In genomic region chr17:8288336-8289102, GRCh38 we compare ENCODE assay signal across 8 cellular contexts. TPM values are rescaled to one million over a fixed set of nuclear protein-coding genes. Genes with fewer than 3 reads are reported as not detected.
DNase-seq lines count a peak whose midpoint lies in the region; ATAC-seq and TF ChIP-seq lines count a peak whose summit lies in the region.

A gene with protein sequence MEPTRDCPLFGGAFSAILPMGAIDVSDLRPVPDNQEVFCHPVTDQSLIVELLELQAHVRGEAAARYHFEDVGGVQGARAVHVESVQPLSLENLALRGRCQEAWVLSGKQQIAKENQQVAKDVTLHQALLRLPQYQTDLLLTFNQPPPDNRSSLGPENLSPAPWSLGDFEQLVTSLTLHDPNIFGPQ (plus strand): TSS chr17:8288670. CDS start chr17:8288789, 119 bp downstream.

- H3K4me1 ChIP-seq in left lung = peaks cover 5 to 41% of the 10 kb centered on the region in 2 donors

- H3K27ac Mint-ChIP-seq in dendritic cell treated with granulocyte-macrophage colony-stimulating factor and Interleukin-4, amounts not matched to agents 40 ng/mL and 50 ng/mL, for 4 days = peak within 1 kb of the TSS; percentile 95

- intact Hi-C loops in dendritic cell treated with granulocyte-macrophage colony-stimulating factor and Interleukin-4, amounts not matched to agents 40 ng/mL and 50 ng/mL, for 4 days (cut with micrococcal nuclease) = loop anchor here (2.0 kb wide), 1 partner anchor 40 kb away; the partner anchor contains the start of genes CTC1 and PFAS
- intact Hi-C loops in left lung (cut with DNase I) = no loop called here

- H3K9me3 Mint-ChIP-seq in dendritic cell treated with granulocyte-macrophage colony-stimulating factor and Interleukin-4, amounts not matched to agents 40 ng/mL and 50 ng/mL, for 4 days = no peaks in the 10 kb centered on the region

- peak; percentile 84 for TF ChIP-seq POLR2A in GM18951 (IDR thresholded peaks at IDR 0.05; ENCODE audit: extremely low read depth, insufficient read depth, insufficient read length)

- peaks cover 70% of the 10 kb centered on the region for H3K4me1 Mint-ChIP-seq in dendritic cell treated with granulocyte-macrophage colony-stimulating factor and Interleukin-4, amounts not matched to agents 40 ng/mL and 50 ng/mL, for 4 days (ENCODE audit: low read depth)

- H3K27ac ChIP-seq in left lung = peak within 1 kb of the TSS; percentile 90 to 94

- H3K4me3 Mint-ChIP-seq in dendritic cell treated with granulocyte-macrophage colony-stimulating factor and Interleukin-4, amounts not matched to agents 40 ng/mL and 50 ng/mL, for 4 days = peak within 1 kb of the TSS; percentile 92

- H3K9me3 ChIP-seq in left lung = no peaks in the 10 kb centered on the region

- no peaks in the 10 kb centered on the region for H3K27me3 ChIP-seq in left lung

- in situ Hi-C loops in GM18951 (cut with MboI; ENCODE audit: low sequenced_read_pairs, unreplicated experiment) = no loop called here

- ATAC-seq in HG03354 (IDR thresholded peaks at IDR 0.05; ENCODE audit: poor library complexity, severe bottlenecking, unreplicated experiment) (peak; percentile 86), left lung (peak; percentile 92)

- H3K27me3 Mint-ChIP-seq in dendritic cell treated with granulocyte-macrophage colony-stimulating factor and Interleukin-4, amounts not matched to agents 40 ng/mL and 50 ng/mL, for 4 days = no peaks in the 10 kb centered on the region

- H3K36me3 Mint-ChIP-seq in dendritic cell treated with granulocyte-macrophage colony-stimulating factor and Interleukin-4, amounts not matched to agents 40 ng/mL and 50 ng/mL, for 4 days (ENCODE audit: low read depth) = peaks cover 30% of the 10 kb centered on the region

- peak within 1 kb of the TSS; percentile 79 to 81 for H3K4me3 ChIP-seq in left lung

- no peak for TF ChIP-seq CTCF in AG09319 (IDR thresholded peaks at IDR 0.05; ENCODE audit: low read depth, low read length)
- no peak for TF ChIP-seq CTCF in left lung (IDR thresholded peaks at IDR 0.05)

- DNase-seq in AG09319 (ENCODE audit: extremely low read depth, low read depth) (peak; percentile 49), NCI-H524 (lab: John Stamatoyannopoulos, UW) (peak; percentile 22 to 75), left lung (peak; percentile 91 to 97)
- peak; percentile 71 for DNase-seq in activated CD4-positive, alpha-beta T cell treated with anti-CD3 and anti-CD28 coated beads, Interleukin-2, amount 50 U/mL, for 1 hour
- DNase-seq in stimulated activated CD4-positive, alpha-beta T cell treated with anti-CD3 and anti-CD28 coated beads, Interleukin-2, amount 100 ng/mL, for 4 hours (ENCODE audit: low read depth) = peak; percentile 67

- no peaks in the 10 kb centered on the region for H3K36me3 ChIP-seq in left lung

RNA-seq across cellular contexts. Expression of the gene that starts here (rescaled TPM):
- 10 to 100 TPM; 22.9 to 33.2 TPM for total RNA-seq in left lung

Comparison
In these comparisons a context has a peak if more than half of its experiments do, and no peak if none do; other contexts are left out.
1. Peak in every context shown above with its lines: DNase-seq, ATAC-seq, H3K4me3 ChIP-seq and H3K27ac ChIP-seq.